In genomic region chr12:18951219-18951618, GRCh38 we compare ENCODE assay signal across 16 cellular contexts.
"Had no signal": no experiment of that assay in that cellular context is flagged by ENCODE, and none has a peak within 500 bp of the region (broad histone marks: within the 10 kb centered on the region; RNA-seq: fewer than 3 reads in every experiment).

No MANE protein-coding gene starts in this region.

- ATAC-seq: foreskin keratinocyte; left colon; sciatic nerve; stimulated activated memory B cell treated with anti-CD40 and anti-IgM and Interleukin-4, amounts not matched to agents 10 μg/mL and 1 μg/mL and 100 μg/mL, for 72 hours had no signal

- H3K4me3 ChIP-seq: adrenal gland, ascending aorta, testis, vagina had no signal

- H3K27ac ChIP-seq: adrenal gland, ascending aorta, brain microvascular endothelial cell, foreskin keratinocyte, testis, vagina had no signal

- H3K9me3 ChIP-seq: adrenal gland, ascending aorta, testis, vagina had no signal

- H3K4me1 ChIP-seq: adrenal gland, ascending aorta, foreskin keratinocyte, testis, vagina had no signal

- H3K27me3 ChIP-seq: adrenal gland, ascending aorta, brain microvascular endothelial cell, foreskin keratinocyte, testis, vagina had no signal

- H3K36me3 ChIP-seq: adrenal gland, ascending aorta, brain microvascular endothelial cell, vagina had no signal

- DNase-seq: activated T-cell treated with anti-CD3 and anti-CD28 coated beads, Interleukin-2, amount 50 U/mL, for 1 hour; adrenal gland; brain microvascular endothelial cell; caudate nucleus; effector CD4-positive, alpha-beta T cell; foreskin keratinocyte; left colon; posterior cingulate gyrus; small intestine; stimulated activated CD4-positive, alpha-beta T cell treated with anti-CD3 and anti-CD28 coated beads, Interleukin-2, amount 100 ng/mL, for 24 hours; testis; trophoblast cell had no signal
